ENCODE assay signal across 9 cellular contexts in the genomic region with DNA sequence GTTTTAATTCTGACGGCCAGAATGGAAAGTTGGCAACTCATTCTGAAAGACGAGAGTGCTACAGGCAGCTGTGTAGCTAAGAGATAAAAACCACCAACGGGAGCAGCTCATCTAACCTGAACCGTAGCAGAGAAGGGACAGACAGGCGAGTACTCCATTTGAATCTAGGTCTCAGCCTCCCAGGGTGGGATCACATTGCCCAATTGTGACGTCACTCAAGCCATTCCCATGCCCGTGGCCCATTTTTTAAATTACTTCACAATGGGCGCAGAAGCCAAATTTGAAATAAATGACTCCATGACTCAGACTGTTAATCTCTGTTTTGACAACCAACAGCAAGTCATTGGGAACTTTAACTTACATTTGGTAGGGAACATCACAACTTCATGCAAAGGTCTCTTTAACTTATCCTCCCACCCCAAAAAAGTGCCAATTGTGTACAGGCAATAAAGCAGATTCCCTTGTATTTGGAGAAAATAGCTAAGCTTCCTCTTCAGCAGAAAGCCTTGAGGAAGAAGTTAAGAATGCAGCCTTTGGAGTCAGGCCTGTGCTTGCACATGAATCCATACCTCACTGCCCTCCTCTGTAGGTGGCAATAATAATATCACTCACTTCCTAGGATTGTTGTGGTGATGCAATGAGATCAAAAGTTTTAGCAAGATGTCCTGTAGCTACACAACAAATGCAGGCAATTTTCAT.
A peak's percentile ranks its signal among the peaks of the same experiment; 100 is the strongest.
DNase-seq lines count a peak whose midpoint lies in the region; ATAC-seq, FAIRE-seq and TF ChIP-seq lines count a peak whose summit lies in the region.
"Had no signal": no experiment of that assay in that cellular context is flagged by ENCODE, and none has a peak within 500 bp of the region (broad histone marks: within the 10 kb centered on the region; RNA-seq: fewer than 3 reads in every experiment).

No MANE protein-coding gene starts in this region.

- H3K27ac Mint-ChIP-seq in Calu3 (ENCODE audit: unreplicated experiment): no peak overlapping the region

- 29 to 35% methylated on average over 8 of the region's 8 CpGs for WGBS in body of pancreas, 2 donors

- H3K36me3 Mint-ChIP-seq in Calu3 (ENCODE audit: insufficient read depth, unreplicated experiment): no peaks in the 10 kb centered on the region

- peak; percentile 35 for FAIRE-seq in GM12891 (lab: Jason Lieb, UNC)

- TF ChIP-seq CTCF in body of pancreas (IDR thresholded peaks at IDR 0.05): peak in 1 of 7 experiments; percentile 7
- TF ChIP-seq CTCF in Calu3 (IDR thresholded peaks at IDR 0.05; ENCODE audit: unreplicated experiment): no peak

- peak overlapping the region in 3 of 4 donors; percentile 60 to 70 (median 63) for H3K27ac ChIP-seq in body of pancreas

- no peaks in the 10 kb centered on the region for H3K9me3 ChIP-seq in body of pancreas

- ATAC-seq in GM21526 (IDR thresholded peaks at IDR 0.05; ENCODE audit: low FRiP score, unreplicated experiment) (peak; percentile 94), body of pancreas (peak; percentile 71)
- ATAC-seq: Panc1 had no signal

- TF ChIP-seq POLR2A in GM12891 (IDR thresholded peaks at IDR 0.05; ENCODE audit: low read depth, low read length) (no peak), body of pancreas (IDR thresholded peaks at IDR 0.05) (peak in 1 of 3 donors; percentile 42)

- H3K4me3 ChIP-seq in body of pancreas: no peak overlapping the region

- H3K27me3 Mint-ChIP-seq in Calu3 (ENCODE audit: unreplicated experiment): no peaks in the 10 kb centered on the region

- CTCF ChIA-PET in Calu3 (lab: Charles Lee): no interaction called here

- BruUV-seq in Calu3 (replicated peaks; lab: Mats Ljungman, UMichigan): no TSS peak

- no peak overlapping the region for H3K4me3 Mint-ChIP-seq in Calu3 (ENCODE audit: low read depth, unreplicated experiment)

- peaks cover 11% of the 10 kb centered on the region for H3K4me1 Mint-ChIP-seq in Calu3 (ENCODE audit: low read depth, unreplicated experiment)

- H3K9me3 Mint-ChIP-seq in Calu3 (ENCODE audit: low read depth, unreplicated experiment): no peaks in the 10 kb centered on the region

- intact Hi-C loops in body of pancreas (cut with DNase I): no loop called here
- intact Hi-C loops in Calu3 (cut with micrococcal nuclease; ENCODE audit: unreplicated experiment): loop anchor here (10.0 kb wide), 1 partner anchor 55 kb away; no protein-coding TSS in a partner anchor

- peak; percentile 59 for DNase-seq in GM12891 (ENCODE audit: insufficient read length, low spot score)
- DNase-seq in HPDE6-E6E7 (ENCODE audit: extremely low spot score): peak; percentile 27
- DNase-seq in body of pancreas: peak; percentile 53 to 71 (median 62)
- DNase-seq in myocyte (ENCODE audit: low read depth): peak; percentile 91
- DNase-seq in Calu3: no peak
- no peak for DNase-seq in GF-D8 (lab: John Stamatoyannopoulos, UW)
- DNase-seq in DMS 273 treated with DMSO at 0.1 percent for 48 hours (lab: John Stamatoyannopoulos, UW): no peak

- peaks cover 36% of the 10 kb centered on the region for H3K4me1 ChIP-seq in body of pancreas

- no peaks in the 10 kb centered on the region for H3K36me3 ChIP-seq in body of pancreas (replicated peaks in 1 of 2; ENCODE audit: insufficient read depth in 1 of 2, low read depth in 2 of 2)

- H3K27me3 ChIP-seq in body of pancreas: no peaks in the 10 kb centered on the region

TF ChIP-seq in GM12891, 5 proteins besides CTCF, POLR2A, EP300 and RAD21:
- TF ChIP-seq POLR2AphosphoS5 (IDR thresholded peaks at IDR 0.05; ENCODE audit: low read depth, low read length) (no peak), SPI1 (IDR thresholded peaks at IDR 0.05; ENCODE audit: low read depth, low read length) (no peak), PAX5 (IDR thresholded peaks at IDR 0.05; ENCODE audit: insufficient read depth, low read length, severe bottlenecking) (peak; percentile 78), POU2F2 (IDR thresholded peaks at IDR 0.05; ENCODE audit: low read depth, low read length) (0 out of 2 replicates have a peak, but pooled peaks have one; percentile 25), TAF1 (IDR thresholded peaks at IDR 0.05; ENCODE audit: low read depth, low read length) (no peak)

Comparison
In these comparisons a context has a peak if more than half of its experiments do, and no peak if none do; other contexts are left out.
1. DNase-seq: peak in GM12891 (single experiment), HPDE6-E6E7 (single experiment), body of pancreas (4 of 4) and myocyte (single experiment); none in Calu3 (single experiment), GF-D8 (single experiment) and DMS 273 treated with DMSO at 0.1 percent for 48 hours (single experiment).